19 cellular contexts compared by ENCODE assay signal in the genomic region with DNA sequence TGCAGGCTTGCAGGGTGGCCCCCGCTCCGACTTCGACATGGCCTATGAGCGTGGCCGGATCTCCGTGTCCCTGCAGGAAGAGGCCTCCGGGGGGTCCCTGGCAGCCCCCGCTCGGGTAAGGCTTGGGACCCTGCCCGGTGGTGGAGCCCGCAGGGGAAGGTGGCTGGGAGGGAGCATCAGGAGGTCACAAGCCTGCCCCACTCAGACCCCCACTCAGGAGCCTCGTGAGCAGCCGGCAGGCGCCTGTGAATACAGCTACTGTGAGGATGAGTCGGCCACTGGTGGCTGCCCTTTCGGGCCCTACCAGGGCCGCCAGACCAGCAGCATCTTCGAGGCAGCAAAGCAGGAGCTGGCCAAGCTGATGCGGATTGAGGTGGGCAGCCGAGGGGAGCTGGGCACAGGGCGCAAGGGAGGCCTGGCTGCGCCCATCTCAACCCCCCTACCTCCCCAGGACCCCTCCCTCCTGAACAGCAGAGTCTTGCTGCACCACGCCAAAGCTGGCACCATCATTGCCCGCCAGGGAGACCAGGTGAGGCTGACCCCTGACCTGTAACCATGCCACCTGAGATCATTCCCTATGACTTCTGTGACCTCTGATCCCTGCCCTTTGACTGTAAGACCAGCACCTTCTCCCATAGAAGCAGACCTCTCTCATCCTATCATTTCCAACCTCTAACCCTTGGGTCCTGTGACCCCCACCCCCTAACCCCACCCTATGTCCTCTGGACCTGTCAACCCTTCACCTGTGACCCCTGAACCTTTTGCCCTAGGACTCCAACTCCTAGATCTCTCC. TPM values are rescaled to one million over a fixed set of nuclear protein-coding genes. Genes with fewer than 3 reads are reported as not detected.
A peak's percentile ranks its signal among the peaks of the same experiment; 100 is the strongest.
DNase-seq lines count a peak whose midpoint lies in the region; ATAC-seq, FAIRE-seq and TF ChIP-seq lines count a peak whose summit lies in the region.
"Had no signal": no experiment of that assay in that cellular context is flagged by ENCODE, and none has a peak within 500 bp of the region (broad histone marks: within the 10 kb centered on the region; RNA-seq: fewer than 3 reads in every experiment).

No MANE protein-coding gene starts in this region.

- H3K79me1 ChIP-seq in trophoblast cell (ENCODE audit: low read length) = no peaks in the 10 kb centered on the region

- peak overlapping the region; percentile 2 for H3K27ac Mint-ChIP-seq in stimulated activated naive CD8-positive, alpha-beta T cell treated with anti-CD3 and anti-CD28 coated beads, Interleukin-15, Interleukin-2, amounts not matched to agents 100 ng/mL and 50 ng/mL, for 24 hours
- H3K27ac Mint-ChIP-seq in central memory CD8-positive, alpha-beta T cell (ENCODE audit: low read depth) = peak overlapping the region; percentile 4

- H3K23ac ChIP-seq in trophoblast cell (ENCODE audit: low read length) = no peak overlapping the region

- ATAC-seq in stimulated activated naive CD8-positive, alpha-beta T cell treated with anti-CD3 and anti-CD28 coated beads, Interleukin-15, Interleukin-2, amounts not matched to agents 100 U/mL and 50 U/mL, for 24 hours = no peak
- no peak for ATAC-seq in central memory CD8-positive, alpha-beta T cell (replicated peaks; ENCODE audit: extremely low read depth, poor library complexity, severe bottlenecking)

- H3K18ac ChIP-seq in trophoblast cell (ENCODE audit: low read length) = no peak overlapping the region

- DNase-seq in stimulated activated naive CD8-positive, alpha-beta T cell treated with anti-CD3 and anti-CD28 coated beads, Interleukin-15, Interleukin-2, amounts not matched to agents 100 U/mL and 50 U/mL, for 24 hours = no peak
- DNase-seq in central memory CD8-positive, alpha-beta T cell (ENCODE audit: low spot score in 2 of 2) = no peak
- DNase-seq in trophoblast cell (no peak), erythroblast (lab: John Stamatoyannopoulos, UW) (no peak), cerebellum (ENCODE audit: low spot score) (no peak), kidney (no peak)
- DNase-seq: Calu3, DMS79, H7, NCI-H1105, NCI-H1694, NCI-H2227 treated with DMSO at 0.1 percent for 48 hours, NCI-H524, PC-9 had no signal

- no peaks in the 10 kb centered on the region for H3K79me2 ChIP-seq in trophoblast cell (ENCODE audit: control insufficient read depth, insufficient read depth, low read length, poor library complexity)

- H4K91ac ChIP-seq in trophoblast cell (ENCODE audit: low read depth, low read length) = no peak overlapping the region

- H3K4ac ChIP-seq in trophoblast cell (ENCODE audit: low read depth, low read length) = no peak overlapping the region

- no peak overlapping the region for H2BK120ac ChIP-seq in trophoblast cell (ENCODE audit: insufficient read depth, low read length, poor library complexity)

- H3K27ac ChIP-seq in trophoblast cell (ENCODE audit: low read depth, low read length) = no peak overlapping the region
- H3K27ac ChIP-seq in kidney (ENCODE audit: low read depth in 2 of 2, low read length in 2 of 2) = no peak overlapping the region
- H3K27ac ChIP-seq: PC-9 had no signal

- no peak overlapping the region for H2BK12ac ChIP-seq in trophoblast cell (ENCODE audit: low read length)

- no peak overlapping the region for H3K14ac ChIP-seq in trophoblast cell (ENCODE audit: low read length)

- H3K9ac ChIP-seq in trophoblast cell (ENCODE audit: low read length) (no peak overlapping the region), kidney (ENCODE audit: low read length in 2 of 2) (no peak overlapping the region)

- H3K4me2 ChIP-seq in trophoblast cell (ENCODE audit: low read length) = no peak overlapping the region
- H3K4me2 ChIP-seq: PC-9 had no signal

- no peaks in the 10 kb centered on the region for H3K27me3 ChIP-seq in trophoblast cell (ENCODE audit: insufficient read depth, low read length)
- H3K27me3 ChIP-seq: BE2C had no signal

- no peak overlapping the region for H3K4me3 Mint-ChIP-seq in stimulated activated naive CD8-positive, alpha-beta T cell treated with anti-CD3 and anti-CD28 coated beads, Interleukin-15, Interleukin-2, amounts not matched to agents 100 ng/mL and 50 ng/mL, for 24 hours
- H3K4me3 Mint-ChIP-seq in central memory CD8-positive, alpha-beta T cell = no peak overlapping the region
- H3K4me3 Mint-ChIP-seq: CD4-positive, alpha-beta memory T cell had no signal

- no CpG with 5 or more reads among the region's 24 CpGs for WGBS in trophoblast cell (ENCODE audit: extremely low coverage, insufficient coverage, insufficient read length)

- H2AK5ac ChIP-seq in trophoblast cell (ENCODE audit: low read length) = no peak overlapping the region

- TF ChIP-seq CTCF in kidney (IDR thresholded peaks at IDR 0.05; ENCODE audit: borderline replicate concordance, extremely low read depth, insufficient read depth) = no peak

- peaks cover 29% of the 10 kb centered on the region for H3K36me3 Mint-ChIP-seq in stimulated activated naive CD8-positive, alpha-beta T cell treated with anti-CD3 and anti-CD28 coated beads, Interleukin-15, Interleukin-2, amounts not matched to agents 100 ng/mL and 50 ng/mL, for 24 hours (ENCODE audit: low read depth)
- H3K36me3 Mint-ChIP-seq in central memory CD8-positive, alpha-beta T cell (ENCODE audit: insufficient read depth) = peaks cover 18% of the 10 kb centered on the region

- H3K4me1 Mint-ChIP-seq in stimulated activated naive CD8-positive, alpha-beta T cell treated with anti-CD3 and anti-CD28 coated beads, Interleukin-15, Interleukin-2, amounts not matched to agents 100 ng/mL and 50 ng/mL, for 24 hours (ENCODE audit: low read depth) = peaks cover 22% of the 10 kb centered on the region
- H3K4me1 Mint-ChIP-seq in central memory CD8-positive, alpha-beta T cell = peaks cover 10% of the 10 kb centered on the region

- no peak overlapping the region for H4K8ac ChIP-seq in trophoblast cell (ENCODE audit: low read depth, low read length)

- no peaks in the 10 kb centered on the region for H3K27me3 Mint-ChIP-seq in stimulated activated naive CD8-positive, alpha-beta T cell treated with anti-CD3 and anti-CD28 coated beads, Interleukin-15, Interleukin-2, amounts not matched to agents 100 ng/mL and 50 ng/mL, for 24 hours
- no peaks in the 10 kb centered on the region for H3K27me3 Mint-ChIP-seq in central memory CD8-positive, alpha-beta T cell
- H3K27me3 Mint-ChIP-seq: CD4-positive, alpha-beta memory T cell; IgD-negative memory B cell had no signal

- no peak overlapping the region for H2AFZ ChIP-seq in trophoblast cell (ENCODE audit: insufficient read depth, low read length, poor library complexity)
- H2AFZ ChIP-seq: PC-9 had no signal

- no peak for FAIRE-seq in kidney (lab: Jason Lieb, UNC)

- H3K9me3 ChIP-seq in trophoblast cell (ENCODE audit: insufficient read depth, low read depth, low read length) (no peaks in the 10 kb centered on the region), kidney (ENCODE audit: control insufficient read depth in 1 of 2, low read length in 2 of 2) (no peaks in the 10 kb centered on the region)
- H3K9me3 ChIP-seq: BE2C had no signal

- no peak overlapping the region for H4K12ac ChIP-seq in trophoblast cell (ENCODE audit: low read depth, low read length)

- H3K36me3 ChIP-seq in trophoblast cell (ENCODE audit: control insufficient read depth in 1 of 2, insufficient read depth in 2 of 2, low read length in 2 of 2) (peaks cover 42 to 46% of the 10 kb centered on the region in 2 experiments), kidney (ENCODE audit: control insufficient read depth in 1 of 2, insufficient read depth in 2 of 2, low read length in 2 of 2) (peaks cover 11 to 19% of the 10 kb centered on the region in 2 donors)
- H3K36me3 ChIP-seq: BE2C had no signal

- no peak overlapping the region for H2BK5ac ChIP-seq in trophoblast cell (ENCODE audit: low read depth, low read length, poor library complexity)

- H3K4me3 ChIP-seq in trophoblast cell (ENCODE audit: low read depth, low read length) = peak overlapping the region; percentile 39
- no peak overlapping the region for H3K4me3 ChIP-seq in kidney (ENCODE audit: low read length in 2 of 2)
- H3K4me3 ChIP-seq: PC-9 had no signal

- H3K4me1 ChIP-seq in trophoblast cell (ENCODE audit: control insufficient read depth in 1 of 2, insufficient read depth in 2 of 2, low read length in 2 of 2) (no peaks in the 10 kb centered on the region), kidney (ENCODE audit: control insufficient read depth in 1 of 2, insufficient read depth in 1 of 2, low read depth in 1 of 2, low read length in 2 of 2) (no peaks in the 10 kb centered on the region)

- intact Hi-C loops in kidney (cut with DNase I) = no loop called here

- no peak for TF ChIP-seq POLR2A in erythroblast (IDR thresholded peaks at IDR 0.05; ENCODE audit: low read length)

- H3K9me3 Mint-ChIP-seq in stimulated activated naive CD8-positive, alpha-beta T cell treated with anti-CD3 and anti-CD28 coated beads, Interleukin-15, Interleukin-2, amounts not matched to agents 100 ng/mL and 50 ng/mL, for 24 hours = no peaks in the 10 kb centered on the region
- no peaks in the 10 kb centered on the region for H3K9me3 Mint-ChIP-seq in central memory CD8-positive, alpha-beta T cell
- H3K9me3 Mint-ChIP-seq: CD4-positive, alpha-beta memory T cell; IgD-negative memory B cell had no signal

RNA-seq across cellular contexts. Expression of a gene that starts 7.2 kb away (rescaled TPM):
- 73.4 and 78.6 TPM in 2 replicates for polyA plus RNA-seq in trophoblast cell (2013)
- 30.6 TPM for total RNA-seq in cerebellum
- total RNA-seq in kidney = 101 TPM
- 80.9 TPM for polyA plus RNA-seq in kidney (ENCODE audit: insufficient read depth, low read depth, low replicate concordance)

RNA-seq across cellular contexts. Expression of a gene that starts 20.3 kb away (rescaled TPM):
- 26.7 and 29.7 TPM in 2 replicates for polyA plus RNA-seq in trophoblast cell (2013)
- total RNA-seq in cerebellum = 9.6 TPM
- 24.0 TPM for total RNA-seq in kidney
- 25.7 TPM for polyA plus RNA-seq in kidney (ENCODE audit: insufficient read depth, low read depth, low replicate concordance)

RNA-seq across cellular contexts. Expression of a gene that starts 26.8 kb away (rescaled TPM):
- polyA plus RNA-seq in trophoblast cell (2013) = 94.3 and 106 TPM in 2 replicates
- total RNA-seq in cerebellum (10.8 TPM), kidney (39.1 TPM)
- polyA plus RNA-seq in kidney (ENCODE audit: insufficient read depth, low read depth, low replicate concordance) = 79.1 TPM

RNA-seq across cellular contexts. Expression of a gene that starts 52.9 kb away (rescaled TPM):
- 15.1 and 16.3 TPM in 2 replicates for polyA plus RNA-seq in trophoblast cell (2013)
- total RNA-seq in cerebellum (9.9 TPM), kidney (18.5 TPM)
- 19.3 TPM for polyA plus RNA-seq in kidney (ENCODE audit: insufficient read depth, low read depth, low replicate concordance)
- total RNA-seq: LHCN-M2 had no signal

RNA-seq across cellular contexts. Expression of a gene that starts 53.9 kb away (rescaled TPM):
- 0.92 and 0.94 TPM in 2 replicates for polyA plus RNA-seq in trophoblast cell (2013)
- 1.4 TPM for total RNA-seq in cerebellum
- 7.8 TPM for total RNA-seq in kidney
- polyA plus RNA-seq in kidney (ENCODE audit: insufficient read depth, low read depth, low replicate concordance) = 20.8 TPM
